ENCODE assay signal across 15 cellular contexts in the genomic region with DNA sequence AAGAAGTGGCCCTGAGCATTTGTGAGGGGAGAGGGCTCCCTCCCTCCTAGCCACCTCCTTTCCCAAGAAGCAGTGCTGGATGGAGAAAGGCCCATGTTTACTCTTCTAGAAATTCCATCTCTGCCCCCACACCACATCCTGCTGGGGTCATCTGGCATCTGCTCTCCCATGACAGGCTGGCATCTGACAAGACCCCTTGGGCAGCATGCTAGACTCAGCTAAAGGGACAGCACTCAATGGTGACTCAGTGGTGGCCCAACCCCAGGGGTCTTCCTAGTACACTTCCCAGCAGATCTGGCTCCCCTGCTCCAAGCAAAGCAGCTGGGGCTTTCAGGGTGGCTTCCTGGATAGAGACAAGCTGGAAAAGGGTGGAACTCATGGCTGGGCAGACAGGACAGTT. TPM values are rescaled to one million over a fixed set of nuclear protein-coding genes. Genes with fewer than 3 reads are reported as not detected.
DNase-seq lines count a peak whose midpoint lies in the region; ATAC-seq and TF ChIP-seq lines count a peak whose summit lies in the region.
"Had no signal": no experiment of that assay in that cellular context is flagged by ENCODE, and none has a peak within 500 bp of the region (broad histone marks: within the 10 kb centered on the region; RNA-seq: fewer than 3 reads in every experiment).

No MANE protein-coding gene starts in this region.

- TF ChIP-seq CTCF in osteocyte (IDR thresholded peaks at IDR 0.05): no peak
- TF ChIP-seq CTCF in body of pancreas (IDR thresholded peaks at IDR 0.05): no peak
- no peak for TF ChIP-seq CTCF in neural progenitor cell (IDR thresholded peaks at IDR 0.05)
- no peak for TF ChIP-seq CTCF in nephron progenitor cell (IDR thresholded peaks at IDR 0.05)

- no peaks in the 10 kb centered on the region for H4K20me1 ChIP-seq in neural progenitor cell (ENCODE audit: low read depth)
- H4K20me1 ChIP-seq: BLaER1 had no signal

- H3K27ac ChIP-seq in body of pancreas (no peak overlapping the region), neural progenitor cell (no peak overlapping the region)
- H3K27ac ChIP-seq: 22Rv1, BLaER1 had no signal

- H2AFZ ChIP-seq in neural progenitor cell (replicated peaks): no peak overlapping the region

- no peaks in the 10 kb centered on the region for H3K27me3 Mint-ChIP-seq in activated naive CD8-positive, alpha-beta T cell treated with anti-CD3 and anti-CD28 coated beads, Interleukin-2, amount 10 ng/mL, durations not matched to agents 7 days and 5 days
- H3K27me3 Mint-ChIP-seq in activated naive CD8-positive, alpha-beta T cell treated with anti-CD3 and anti-CD28 coated beads for 36 hours: no peaks in the 10 kb centered on the region
- H3K27me3 Mint-ChIP-seq in osteocyte (ENCODE audit: unreplicated experiment) (no peaks in the 10 kb centered on the region), neural progenitor cell (ENCODE audit: insufficient read depth, low read depth) (peaks cover 2% of the 10 kb centered on the region), nephron progenitor cell (ENCODE audit: low read depth, poor library complexity) (peaks cover 3% of the 10 kb centered on the region)
- H3K27me3 Mint-ChIP-seq: CD8-positive, alpha-beta memory T cell had no signal

- H3K4me2 ChIP-seq in neural progenitor cell: no peak overlapping the region
- H3K4me2 ChIP-seq: BLaER1 had no signal

- POLR2A ChIA-PET in activated naive CD8-positive, alpha-beta T cell treated with anti-CD3 and anti-CD28 coated beads, Interleukin-2, amount 10 ng/mL, durations not matched to agents 7 days and 5 days (lab: Charles Lee): no interaction called here

- H3K4me3 ChIP-seq in body of pancreas: no peak overlapping the region
- H3K4me3 ChIP-seq in neural progenitor cell: no peak overlapping the region
- H3K4me3 ChIP-seq: BLaER1 had no signal

- H3K4me1 Mint-ChIP-seq in activated naive CD8-positive, alpha-beta T cell treated with anti-CD3 and anti-CD28 coated beads, Interleukin-2, amount 10 ng/mL, durations not matched to agents 7 days and 5 days: no peaks in the 10 kb centered on the region
- no peaks in the 10 kb centered on the region for H3K4me1 Mint-ChIP-seq in activated naive CD8-positive, alpha-beta T cell treated with anti-CD3 and anti-CD28 coated beads for 36 hours
- H3K4me1 Mint-ChIP-seq in osteocyte (ENCODE audit: unreplicated experiment) (peaks cover 8% of the 10 kb centered on the region), neural progenitor cell (no peaks in the 10 kb centered on the region), nephron progenitor cell (no peaks in the 10 kb centered on the region)

- no peak for ATAC-seq in activated naive CD8-positive, alpha-beta T cell treated with anti-CD3 and anti-CD28 coated beads, Interleukin-2, amount 10 ng/mL, durations not matched to agents 7 days and 5 days (ENCODE audit: low read depth)
- no peak for ATAC-seq in body of pancreas
- ATAC-seq: HCT116 had no signal

- no peaks in the 10 kb centered on the region for H3K9me3 ChIP-seq in body of pancreas
- no peaks in the 10 kb centered on the region for H3K9me3 ChIP-seq in neural progenitor cell (ENCODE audit: low read depth)
- H3K9me3 ChIP-seq: BLaER1, Caco-2 had no signal

- no peaks in the 10 kb centered on the region for H3K9me3 Mint-ChIP-seq in activated naive CD8-positive, alpha-beta T cell treated with anti-CD3 and anti-CD28 coated beads, Interleukin-2, amount 10 ng/mL, durations not matched to agents 7 days and 5 days
- no peaks in the 10 kb centered on the region for H3K9me3 Mint-ChIP-seq in activated naive CD8-positive, alpha-beta T cell treated with anti-CD3 and anti-CD28 coated beads for 36 hours
- H3K9me3 Mint-ChIP-seq in osteocyte (ENCODE audit: unreplicated experiment): no peaks in the 10 kb centered on the region
- no peaks in the 10 kb centered on the region for H3K9me3 Mint-ChIP-seq in neural progenitor cell
- no peaks in the 10 kb centered on the region for H3K9me3 Mint-ChIP-seq in nephron progenitor cell
- H3K9me3 Mint-ChIP-seq: CD8-positive, alpha-beta memory T cell had no signal

- no peaks in the 10 kb centered on the region for H3F3A ChIP-seq in neural progenitor cell (ENCODE audit: low read depth)

- H3K36me3 ChIP-seq in body of pancreas (replicated peaks in 1 of 2; ENCODE audit: insufficient read depth in 1 of 2, low read depth in 2 of 2) (no peaks in the 10 kb centered on the region), neural progenitor cell (no peaks in the 10 kb centered on the region)

- no peaks in the 10 kb centered on the region for H3K79me2 ChIP-seq in neural progenitor cell (ENCODE audit: low read depth)

- no peak for TF ChIP-seq POLR2A in body of pancreas (IDR thresholded peaks at IDR 0.05)

- intact Hi-C loops in body of pancreas (cut with DNase I): no loop called here

- H3K9ac ChIP-seq in neural progenitor cell: no peak overlapping the region
- H3K9ac ChIP-seq: BLaER1 had no signal

- H3K27me3 ChIP-seq in body of pancreas (no peaks in the 10 kb centered on the region), neural progenitor cell (no peaks in the 10 kb centered on the region)
- H3K27me3 ChIP-seq: BLaER1 had no signal

- no peaks in the 10 kb centered on the region for H3K36me3 Mint-ChIP-seq in activated naive CD8-positive, alpha-beta T cell treated with anti-CD3 and anti-CD28 coated beads, Interleukin-2, amount 10 ng/mL, durations not matched to agents 7 days and 5 days
- peaks cover 10% of the 10 kb centered on the region for H3K36me3 Mint-ChIP-seq in activated naive CD8-positive, alpha-beta T cell treated with anti-CD3 and anti-CD28 coated beads for 36 hours
- peaks cover 23% of the 10 kb centered on the region for H3K36me3 Mint-ChIP-seq in osteocyte (ENCODE audit: unreplicated experiment)
- H3K36me3 Mint-ChIP-seq in neural progenitor cell: peaks cover 5% of the 10 kb centered on the region
- H3K36me3 Mint-ChIP-seq in nephron progenitor cell (ENCODE audit: low read depth): peaks cover 32% of the 10 kb centered on the region

- DNase-seq in activated naive CD8-positive, alpha-beta T cell treated with anti-CD3 and anti-CD28 coated beads, Interleukin-2, amount 10 ng/mL, durations not matched to agents 7 days and 5 days: no peak
- DNase-seq in activated naive CD8-positive, alpha-beta T cell treated with anti-CD3 and anti-CD28 coated beads for 36 hours: no peak
- DNase-seq in amniotic epithelial cell (ENCODE audit: low read depth) (peak; percentile 24), osteocyte (ENCODE audit: extremely low spot score, unreplicated experiment) (no peak), NCI-H2171 treated with DMSO at 0.1 percent for 48 hours (lab: John Stamatoyannopoulos, UW) (no peak), body of pancreas (no peak), neural progenitor cell (ENCODE audit: low spot score) (no peak), nephron progenitor cell (no peak)
- DNase-seq: AML-193; Caco-2; CD8-positive, alpha-beta memory T cell; DND-41 had no signal

- H3K4me3 Mint-ChIP-seq in activated naive CD8-positive, alpha-beta T cell treated with anti-CD3 and anti-CD28 coated beads, Interleukin-2, amount 10 ng/mL, durations not matched to agents 7 days and 5 days: no peak overlapping the region
- no peak overlapping the region for H3K4me3 Mint-ChIP-seq in activated naive CD8-positive, alpha-beta T cell treated with anti-CD3 and anti-CD28 coated beads for 36 hours
- H3K4me3 Mint-ChIP-seq in osteocyte (ENCODE audit: unreplicated experiment) (no peak overlapping the region), neural progenitor cell (no peak overlapping the region), nephron progenitor cell (no peak overlapping the region)
- H3K4me3 Mint-ChIP-seq: CD8-positive, alpha-beta memory T cell had no signal

- H3K27ac Mint-ChIP-seq in activated naive CD8-positive, alpha-beta T cell treated with anti-CD3 and anti-CD28 coated beads, Interleukin-2, amount 10 ng/mL, durations not matched to agents 7 days and 5 days: peak overlapping the region; percentile 26
- H3K27ac Mint-ChIP-seq in activated naive CD8-positive, alpha-beta T cell treated with anti-CD3 and anti-CD28 coated beads for 36 hours: no peak overlapping the region
- H3K27ac Mint-ChIP-seq in osteocyte (ENCODE audit: unreplicated experiment): peak overlapping the region; percentile 15
- H3K27ac Mint-ChIP-seq in neural progenitor cell: no peak overlapping the region
- no peak overlapping the region for H3K27ac Mint-ChIP-seq in nephron progenitor cell

- H3K4me1 ChIP-seq in body of pancreas (no peaks in the 10 kb centered on the region), neural progenitor cell (no peaks in the 10 kb centered on the region)
- H3K4me1 ChIP-seq: BLaER1, Caco-2 had no signal

RNA-seq across cellular contexts. Expression of a gene that starts 14.4 kb away (rescaled TPM):
- total RNA-seq in activated naive CD8-positive, alpha-beta T cell treated with anti-CD3 and anti-CD28 coated beads, Interleukin-2, amount 10 ng/mL, durations not matched to agents 7 days and 5 days: 10 to 100 TPM; 10.8 to 11.8 TPM
- 10 to 100 TPM in 1 of 2 experiments, 1 to 10 TPM in 1; 9.6 to 11.8 TPM for total RNA-seq in activated naive CD8-positive, alpha-beta T cell treated with anti-CD3 and anti-CD28 coated beads for 36 hours
- 54.5 and 54.8 TPM in 2 replicates for total RNA-seq in osteocyte
- total RNA-seq in body of pancreas: 1 to 10 TPM; 6.3 to 7.3 TPM
- total RNA-seq in neural progenitor cell (ENCODE audit: low replicate concordance): 9.8 and 13.8 TPM in 2 replicates

RNA-seq across cellular contexts. Expression of a gene that starts 40.6 kb away (rescaled TPM):
- total RNA-seq in activated naive CD8-positive, alpha-beta T cell treated with anti-CD3 and anti-CD28 coated beads, Interleukin-2, amount 10 ng/mL, durations not matched to agents 7 days and 5 days: 100 to 1,000 TPM; 242 to 249 TPM
- 100 to 1,000 TPM; 295 to 317 TPM for total RNA-seq in activated naive CD8-positive, alpha-beta T cell treated with anti-CD3 and anti-CD28 coated beads for 36 hours
- total RNA-seq in osteocyte (122 and 131 TPM in 2 replicates), body of pancreas (10 to 100 TPM; 56.8 to 63.9 TPM), neural progenitor cell (ENCODE audit: low replicate concordance) (222 and 241 TPM in 2 replicates)

Comparison
In these comparisons a context has a peak if more than half of its experiments do, and no peak if none do; other contexts are left out.
1. H3K27ac Mint-ChIP-seq: peak in activated naive CD8-positive, alpha-beta T cell treated with anti-CD3 and anti-CD28 coated beads, Interleukin-2, amount 10 ng/mL, durations not matched to agents 7 days and 5 days (single experiment) and osteocyte (single experiment); none in activated naive CD8-positive, alpha-beta T cell treated with anti-CD3 and anti-CD28 coated beads for 36 hours (single experiment), neural progenitor cell (single experiment) and nephron progenitor cell (single experiment).